In genomic region chr17:47200325-47200663, GRCh38 we compare ENCODE assay signal across 1 cellular context.
TF ChIP-seq lines count a peak whose summit lies in the region.

No MANE protein-coding gene starts in this region.

TF ChIP-seq in K562, 482 proteins besides CTCF, POLR2A, EP300 and RAD21:
- TF ChIP-seq ZBTB7A (IDR thresholded peaks at IDR 0.05; ENCODE audit: borderline replicate concordance, control insufficient read depth, low read depth, low read length) (no peak), CEBPB (tag; IDR thresholded peaks at IDR 0.05) (no peak), ZNF699 (CRISPR knock-in tag; IDR thresholded peaks at IDR 0.05; ENCODE audit: insufficient replicate concordance) (no peak), DNMT1 (IDR thresholded peaks at IDR 0.05) (no peak), DIDO1 (tag; IDR thresholded peaks at IDR 0.05; ENCODE audit: low read depth) (no peak), JUNB (CRISPR knock-in tag; conservative IDR thresholded peaks at IDR 0.05) (no peak), ESRRA (IDR thresholded peaks at IDR 0.05; ENCODE audit: borderline replicate concordance, low read depth) (no peak), CCNT2 (IDR thresholded peaks at IDR 0.05; ENCODE audit: borderline replicate concordance, extremely low read depth, insufficient read length, low read depth, low read length) (no peak)
TF ChIP-seq in K562: peak in this region for 0.
